ENCODE assay signal across 8 cellular contexts in genomic region chr1:226637147-226637935, GRCh38.
DNase-seq lines count a peak whose midpoint lies in the region; ATAC-seq and TF ChIP-seq lines count a peak whose summit lies in the region.

No MANE protein-coding gene starts in this region.

- peak; percentile 26 for DNase-seq in activated T-cell treated with anti-CD3 and anti-CD28 coated beads, Interleukin-2, amount 50 U/mL, for 1 hour
- no peak for DNase-seq in activated T-cell treated with anti-CD3 and anti-CD28 coated beads, Interleukin-2, amount 50 U/mL, for 4 hours
- DNase-seq in cerebellar cortex (ENCODE audit: low spot score) (peak; percentile 71), left lobe of liver (ENCODE audit: low spot score) (no peak), tibial nerve (ENCODE audit: low spot score in 2 of 2) (peak; percentile 55 to 65), NK-92 (lab: John Stamatoyannopoulos, UW; ENCODE audit: unreplicated experiment) (no peak)
- no peak for DNase-seq in activated CD4-positive, alpha-beta T cell treated with anti-CD3 and anti-CD28 coated beads, Interleukin-2, amount 10 ng/mL, durations not matched to agents 24 days and 14 days

- H3K27me3 Mint-ChIP-seq in activated T-cell treated with anti-CD3 and anti-CD28 coated beads, Interleukin-2, amount 50 U/mL, for 4 hours (ENCODE audit: low read depth) = no peaks in the 10 kb centered on the region
- no peaks in the 10 kb centered on the region for H3K27me3 Mint-ChIP-seq in activated CD4-positive, alpha-beta T cell treated with anti-CD3 and anti-CD28 coated beads, Interleukin-2, amount 10 ng/mL, durations not matched to agents 24 days and 14 days

- no peak overlapping the region for H3K4me3 Mint-ChIP-seq in activated T-cell treated with anti-CD3 and anti-CD28 coated beads, Interleukin-2, amount 50 U/mL, for 4 hours
- H3K4me3 Mint-ChIP-seq in activated CD4-positive, alpha-beta T cell treated with anti-CD3 and anti-CD28 coated beads, Interleukin-2, amount 10 ng/mL, durations not matched to agents 24 days and 14 days = no peak overlapping the region

- H3K9me3 ChIP-seq in tibial nerve = no peaks in the 10 kb centered on the region

- no peaks in the 10 kb centered on the region for H3K9me3 Mint-ChIP-seq in activated T-cell treated with anti-CD3 and anti-CD28 coated beads, Interleukin-2, amount 50 U/mL, for 4 hours
- no peaks in the 10 kb centered on the region for H3K9me3 Mint-ChIP-seq in activated CD4-positive, alpha-beta T cell treated with anti-CD3 and anti-CD28 coated beads, Interleukin-2, amount 10 ng/mL, durations not matched to agents 24 days and 14 days

- H3K27me3 ChIP-seq in tibial nerve = no peaks in the 10 kb centered on the region

- H3K27ac ChIP-seq in tibial nerve = peak overlapping the region; percentile 22 to 86 (median 70)

- H3K4me1 ChIP-seq in tibial nerve = peaks cover 0 to 43% (median 24%) of the 10 kb centered on the region in 4 donors

- peaks cover 55% of the 10 kb centered on the region for H3K4me1 Mint-ChIP-seq in activated T-cell treated with anti-CD3 and anti-CD28 coated beads, Interleukin-2, amount 50 U/mL, for 4 hours (ENCODE audit: low read depth)
- peaks cover 36% of the 10 kb centered on the region for H3K4me1 Mint-ChIP-seq in activated CD4-positive, alpha-beta T cell treated with anti-CD3 and anti-CD28 coated beads, Interleukin-2, amount 10 ng/mL, durations not matched to agents 24 days and 14 days

- no peak for TF ChIP-seq POLR2A in tibial nerve (IDR thresholded peaks at IDR 0.05)

- H3K36me3 ChIP-seq in tibial nerve = peaks cover 0 to 77% (median 6%) of the 10 kb centered on the region in 3 donors

- intact Hi-C loops in activated CD4-positive, alpha-beta T cell treated with anti-CD3 and anti-CD28 coated beads, Interleukin-2, amount 10 ng/mL, durations not matched to agents 24 days and 14 days (cut with micrococcal nuclease) = no loop called here

- TF ChIP-seq CTCF in tibial nerve (IDR thresholded peaks at IDR 0.05) = peak; percentile 18 to 69 (median 50)

- WGBS in tibial nerve, 2 donors = 55 to 68% methylated on average over 23 to 28 of the region's 29 CpGs

- no peak overlapping the region for H3K27ac Mint-ChIP-seq in activated CD4-positive, alpha-beta T cell treated with anti-CD3 and anti-CD28 coated beads, Interleukin-2, amount 10 ng/mL, durations not matched to agents 24 days and 14 days

- no peak for TF ChIP-seq EP300 in tibial nerve (IDR thresholded peaks at IDR 0.05)

- ATAC-seq in activated T-cell treated with anti-CD3 and anti-CD28 coated beads, Interleukin-2, amount 50 U/mL, for 4 hours = no peak
- ATAC-seq in left lobe of liver = peak; percentile 70
- no peak for ATAC-seq in HG02970 (IDR thresholded peaks at IDR 0.05; ENCODE audit: low FRiP score, unreplicated experiment)

- no peak overlapping the region for H3K4me3 ChIP-seq in tibial nerve

- H3K36me3 Mint-ChIP-seq in activated T-cell treated with anti-CD3 and anti-CD28 coated beads, Interleukin-2, amount 50 U/mL, for 4 hours (ENCODE audit: insufficient read depth) = peaks cover 27% of the 10 kb centered on the region
- peaks cover 53% of the 10 kb centered on the region for H3K36me3 Mint-ChIP-seq in activated CD4-positive, alpha-beta T cell treated with anti-CD3 and anti-CD28 coated beads, Interleukin-2, amount 10 ng/mL, durations not matched to agents 24 days and 14 days (ENCODE audit: low read depth)

Comparison
In these comparisons a context has a peak if more than half of its experiments do, and no peak if none do; other contexts are left out.
1. DNase-seq: peak in activated T-cell treated with anti-CD3 and anti-CD28 coated beads, Interleukin-2, amount 50 U/mL, for 1 hour (single experiment), cerebellar cortex (single experiment) and tibial nerve (2 of 2); none in activated T-cell treated with anti-CD3 and anti-CD28 coated beads, Interleukin-2, amount 50 U/mL, for 4 hours (single experiment), left lobe of liver (single experiment), NK-92 (single experiment) and activated CD4-positive, alpha-beta T cell treated with anti-CD3 and anti-CD28 coated beads, Interleukin-2, amount 10 ng/mL, durations not matched to agents 24 days and 14 days (single experiment).